Comparison of ENCODE assay signal across 1 cellular context in the genomic region with DNA sequence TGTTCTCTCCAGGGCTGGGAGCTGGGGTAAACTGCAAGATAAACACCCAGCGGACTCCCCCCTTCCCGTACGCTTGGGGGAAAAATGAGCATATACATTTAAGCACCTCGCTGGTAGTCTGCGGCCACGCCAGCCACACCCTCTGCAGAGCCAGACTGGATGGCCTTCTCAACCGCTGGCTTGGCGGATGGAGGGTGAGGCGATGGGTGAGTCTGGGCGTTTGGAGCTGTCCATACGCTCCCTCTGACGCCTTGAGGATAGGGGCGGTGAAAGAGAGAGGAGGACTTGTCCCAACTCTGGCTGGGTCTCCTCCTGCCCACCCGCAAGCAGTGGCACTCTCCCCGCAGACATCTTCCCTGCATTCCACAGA.
TF ChIP-seq lines count a peak whose summit lies in the region.

No MANE protein-coding gene starts in this region.

TF ChIP-seq in WTC11, 78 proteins besides CTCF, POLR2A, EP300 and RAD21 (continued from another document):
- TF ChIP-seq, protein P1, sequence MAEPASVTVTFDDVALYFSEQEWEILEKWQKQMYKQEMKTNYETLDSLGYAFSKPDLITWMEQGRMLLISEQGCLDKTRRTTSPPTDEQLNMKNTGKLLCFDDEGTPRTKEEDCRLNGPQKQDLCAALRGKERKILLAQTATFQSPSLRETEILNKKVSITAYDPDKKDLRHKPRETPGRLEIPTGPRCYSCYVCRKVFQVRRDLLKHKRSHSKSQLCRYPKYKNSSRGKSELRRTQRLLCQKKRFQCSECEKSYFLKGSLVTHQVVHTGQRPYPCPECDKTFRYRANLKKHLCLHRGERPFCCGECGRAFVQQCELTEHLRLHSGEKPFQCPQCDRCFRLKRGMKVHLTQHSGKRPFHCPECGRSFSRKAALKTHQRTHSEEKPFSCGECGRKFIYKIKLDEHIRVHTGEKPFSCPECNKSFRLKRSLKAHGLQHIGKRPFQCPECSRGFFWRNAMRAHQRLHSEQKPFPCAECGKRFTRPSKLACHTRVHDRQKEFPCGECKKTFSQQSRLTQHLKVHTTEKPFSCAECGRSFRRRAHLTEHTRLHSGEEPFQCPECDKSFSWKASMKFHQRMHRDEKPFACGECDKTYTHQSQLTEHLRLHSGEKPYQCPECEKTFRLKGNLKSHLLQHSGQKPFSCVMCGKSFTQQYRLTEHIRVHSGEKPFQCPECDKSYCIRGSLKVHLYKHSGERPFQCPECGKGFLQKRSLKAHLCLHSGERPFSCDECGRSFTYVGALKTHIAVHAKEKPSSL (CRISPR knock-in tag; conservative IDR thresholded peaks at IDR 0.05), result no peak
- no peak for TF ChIP-seq ZNF532 (CRISPR knock-in tag; IDR thresholded peaks at IDR 0.05; ENCODE audit: borderline replicate concordance)
- no peak for TF ChIP-seq NFE2L1 (CRISPR knock-in tag; IDR thresholded peaks at IDR 0.05)
- no peak for TF ChIP-seq TP53 (CRISPR knock-in tag; IDR thresholded peaks at IDR 0.05)
- no peak for TF ChIP-seq NR2C2 (CRISPR knock-in tag; IDR thresholded peaks at IDR 0.05)
- TF ChIP-seq AR (CRISPR knock-in tag; IDR thresholded peaks at IDR 0.05), result no peak
- TF ChIP-seq TCF7 (CRISPR knock-in tag; IDR thresholded peaks at IDR 0.05; ENCODE audit: low read depth), result no peak
- no peak for TF ChIP-seq ZNF232 (CRISPR knock-in tag; IDR thresholded peaks at IDR 0.05)
- no peak for TF ChIP-seq ZNF317 (CRISPR knock-in tag; IDR thresholded peaks at IDR 0.05; ENCODE audit: borderline replicate concordance, low read depth)
- TF ChIP-seq, protein P2, sequence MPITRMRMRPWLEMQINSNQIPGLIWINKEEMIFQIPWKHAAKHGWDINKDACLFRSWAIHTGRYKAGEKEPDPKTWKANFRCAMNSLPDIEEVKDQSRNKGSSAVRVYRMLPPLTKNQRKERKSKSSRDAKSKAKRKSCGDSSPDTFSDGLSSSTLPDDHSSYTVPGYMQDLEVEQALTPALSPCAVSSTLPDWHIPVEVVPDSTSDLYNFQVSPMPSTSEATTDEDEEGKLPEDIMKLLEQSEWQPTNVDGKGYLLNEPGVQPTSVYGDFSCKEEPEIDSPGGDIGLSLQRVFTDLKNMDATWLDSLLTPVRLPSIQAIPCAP (CRISPR knock-in tag; IDR thresholded peaks at IDR 0.05), result no peak
- TF ChIP-seq, protein P3, sequence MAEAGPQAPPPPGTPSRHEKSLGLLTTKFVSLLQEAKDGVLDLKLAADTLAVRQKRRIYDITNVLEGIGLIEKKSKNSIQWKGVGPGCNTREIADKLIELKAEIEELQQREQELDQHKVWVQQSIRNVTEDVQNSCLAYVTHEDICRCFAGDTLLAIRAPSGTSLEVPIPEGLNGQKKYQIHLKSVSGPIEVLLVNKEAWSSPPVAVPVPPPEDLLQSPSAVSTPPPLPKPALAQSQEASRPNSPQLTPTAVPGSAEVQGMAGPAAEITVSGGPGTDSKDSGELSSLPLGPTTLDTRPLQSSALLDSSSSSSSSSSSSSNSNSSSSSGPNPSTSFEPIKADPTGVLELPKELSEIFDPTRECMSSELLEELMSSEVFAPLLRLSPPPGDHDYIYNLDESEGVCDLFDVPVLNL (CRISPR knock-in tag; IDR thresholded peaks at IDR 0.05; ENCODE audit: borderline replicate concordance, low read depth), result no peak
- TF ChIP-seq E2F1 (CRISPR knock-in tag; IDR thresholded peaks at IDR 0.05), result no peak
- TF ChIP-seq, protein P4, sequence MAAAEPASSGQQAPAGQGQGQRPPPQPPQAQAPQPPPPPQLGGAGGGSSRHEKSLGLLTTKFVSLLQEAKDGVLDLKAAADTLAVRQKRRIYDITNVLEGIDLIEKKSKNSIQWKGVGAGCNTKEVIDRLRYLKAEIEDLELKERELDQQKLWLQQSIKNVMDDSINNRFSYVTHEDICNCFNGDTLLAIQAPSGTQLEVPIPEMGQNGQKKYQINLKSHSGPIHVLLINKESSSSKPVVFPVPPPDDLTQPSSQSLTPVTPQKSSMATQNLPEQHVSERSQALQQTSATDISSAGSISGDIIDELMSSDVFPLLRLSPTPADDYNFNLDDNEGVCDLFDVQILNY (CRISPR knock-in tag; IDR thresholded peaks at IDR 0.05), result no peak
